In the genomic region with DNA sequence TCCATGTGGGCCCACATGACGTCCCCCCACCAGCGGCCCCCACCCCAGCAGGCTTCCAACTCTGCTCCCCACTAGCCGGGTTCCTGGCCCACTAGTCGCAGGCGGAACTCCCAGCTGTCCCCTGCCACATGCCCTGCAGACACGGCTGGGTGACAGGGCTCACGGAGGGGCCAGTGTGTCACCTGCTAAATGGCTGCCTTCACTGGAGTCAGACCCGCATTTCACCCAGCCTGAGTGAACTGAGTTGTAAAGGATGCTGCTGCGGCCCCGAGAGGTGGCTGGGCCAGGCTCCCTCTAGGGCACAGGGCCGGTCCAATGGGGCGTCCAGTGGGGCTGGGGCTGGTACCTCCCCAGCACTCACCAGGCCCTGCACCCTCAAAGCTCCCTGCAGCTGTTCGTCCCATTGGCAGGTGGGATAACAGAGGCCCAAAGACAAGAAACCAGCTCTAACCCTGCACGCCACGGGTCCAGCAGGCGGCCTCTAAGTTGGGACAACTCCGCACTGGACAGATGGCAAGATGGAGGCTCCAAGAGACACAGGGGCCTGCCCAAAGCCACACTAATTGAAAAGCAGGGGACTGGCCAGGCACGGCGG, we compare ENCODE assay signal across 25 cellular contexts. TPM values are rescaled to one million over a fixed set of nuclear protein-coding genes. Genes with fewer than 3 reads are reported as not detected.
A peak's percentile ranks its signal among the peaks of the same experiment; 100 is the strongest.
DNase-seq lines count a peak whose midpoint lies in the region; ATAC-seq, FAIRE-seq and TF ChIP-seq lines count a peak whose summit lies in the region.
"Had no signal": no experiment of that assay in that cellular context is flagged by ENCODE, and none has a peak within 500 bp of the region (broad histone marks: within the 10 kb centered on the region; RNA-seq: fewer than 3 reads in every experiment).

No MANE protein-coding gene starts in this region.

- CTCF ChIA-PET in activated naive CD4-positive, alpha-beta T cell treated with anti-CD3 and anti-CD28 coated beads, Interleukin-2, amount 10 ng/mL, durations not matched to agents 7 days and 5 days (lab: Charles Lee), result no interaction called here
- CTCF ChIA-PET in SK-N-SH (lab: Yijun Ruan, JAX), result interaction anchor here (1.4 kb wide), 2 partner anchors 11 to 161 kb away, joined by 4 to 5 read pairs; no protein-coding TSS in a partner anchor

- H3K27me3 Mint-ChIP-seq in activated naive CD4-positive, alpha-beta T cell treated with anti-CD3 and anti-CD28 coated beads, Interleukin-2, amount 10 ng/mL, durations not matched to agents 7 days and 5 days, result no peaks in the 10 kb centered on the region
- no peaks in the 10 kb centered on the region for H3K27me3 Mint-ChIP-seq in activated T-helper 2 cell treated with anti-CD3 and anti-CD28 coated beads, Interferon-gamma antibody, Interleukin-2, Interleukin-4, amounts not matched to agents 10 μg/mL and 5 μg/mL and 100 μg/mL, durations not matched to agents 14 hours and 24 hours and 36 hours (ENCODE audit: low read depth)
- H3K27me3 Mint-ChIP-seq in neural progenitor cell (ENCODE audit: insufficient read depth, low read depth), result peaks cover 3% of the 10 kb centered on the region

- H4K20me1 ChIP-seq in neural progenitor cell (ENCODE audit: low read depth) (peaks cover 75% of the 10 kb centered on the region), GM23248 (ENCODE audit: insufficient read depth) (no peaks in the 10 kb centered on the region), SK-N-SH (ENCODE audit: insufficient read depth) (peaks cover 59% of the 10 kb centered on the region; the same call in 1 of the 2 replicates)

- H3K9me2 ChIP-seq in GM23248 (ENCODE audit: insufficient read depth) (no peaks in the 10 kb centered on the region), SK-N-SH (no peaks in the 10 kb centered on the region)

- H3K27me3 ChIP-seq in neural progenitor cell, result no peaks in the 10 kb centered on the region
- H3K27me3 ChIP-seq in GM23248 (replicated peaks; ENCODE audit: insufficient read depth), result no peaks in the 10 kb centered on the region
- no peaks in the 10 kb centered on the region for H3K27me3 ChIP-seq in SK-N-SH (ENCODE audit: insufficient read depth)
- H3K27me3 ChIP-seq: BE2C, colonic mucosa, neutrophil, Peyer's patch, spleen, uterus had no signal

- no peak for TF ChIP-seq RAD21 in SK-N-SH (IDR thresholded peaks at IDR 0.05; ENCODE audit: low read length)

- DNase-seq in activated naive CD4-positive, alpha-beta T cell treated with anti-CD3 and anti-CD28 coated beads, Interleukin-2, amount 10 ng/mL, durations not matched to agents 7 days and 5 days, result no peak
- no peak for DNase-seq in activated naive CD4-positive, alpha-beta T cell treated with anti-CD3 and anti-CD28 coated beads, Interleukin-2, amount 50 U/mL, for 16 hours
- no peak for DNase-seq in GM12892 (ENCODE audit: insufficient read length)
- DNase-seq in activated T-helper 2 cell treated with anti-CD3 and anti-CD28 coated beads, Interferon-gamma antibody, Interleukin-2, Interleukin-4, amounts not matched to agents 10 μg/mL and 5 μg/mL and 100 μg/mL, durations not matched to agents 14 hours and 24 hours and 36 hours (ENCODE audit: low spot score), result no peak
- no peak for DNase-seq in neural progenitor cell (ENCODE audit: low spot score)
- no peak for DNase-seq in GM23248
- DNase-seq in SK-N-SH, result no peak
- DNase-seq: activated CD8-positive, alpha-beta memory T cell treated with anti-CD3 and anti-CD28 coated beads for 24 hours; BE2C; colonic mucosa; glutamatergic neuron; GOT3; KG1; left colon; MV-4-11; NCI-H1694; Peyer's patch; spleen; stimulated activated CD4-positive, alpha-beta T cell treated with anti-CD3 and anti-CD28 coated beads, Interleukin-4, amount 100 ng/mL, for 4 hours; uterus had no signal

- H3K9me3 ChIP-seq in neural progenitor cell (ENCODE audit: low read depth), result no peaks in the 10 kb centered on the region
- H3K9me3 ChIP-seq in GM23248 (ENCODE audit: low read depth), result no peaks in the 10 kb centered on the region
- no peaks in the 10 kb centered on the region for H3K9me3 ChIP-seq in SK-N-SH
- H3K9me3 ChIP-seq: BE2C, colonic mucosa, neutrophil, Peyer's patch, spleen, uterus had no signal

- intact Hi-C loops in activated T-helper 2 cell treated with anti-CD3 and anti-CD28 coated beads, Interferon-gamma antibody, Interleukin-2, Interleukin-4, amounts not matched to agents 10 μg/mL and 5 μg/mL and 100 μg/mL, durations not matched to agents 14 hours and 24 hours and 36 hours (cut with micrococcal nuclease), result no loop called here

- H3K79me2 ChIP-seq in neural progenitor cell (ENCODE audit: low read depth), result peaks cover 81% of the 10 kb centered on the region
- peaks cover 97% of the 10 kb centered on the region for H3K79me2 ChIP-seq in GM23248 (ENCODE audit: insufficient read depth)
- H3K79me2 ChIP-seq in SK-N-SH (ENCODE audit: insufficient read depth), result peaks cover 90% of the 10 kb centered on the region

- TF ChIP-seq CTCF in neural progenitor cell (IDR thresholded peaks at IDR 0.05) (no peak), SK-N-SH (IDR thresholded peaks at IDR 0.05) (no peak)

- TF ChIP-seq EP300 in SK-N-SH (IDR thresholded peaks at IDR 0.05; ENCODE audit: borderline replicate concordance in 1 of 2, low read depth in 1 of 2, low read length in 1 of 2), result no peak

- H3K27ac Mint-ChIP-seq in activated naive CD4-positive, alpha-beta T cell treated with anti-CD3 and anti-CD28 coated beads, Interleukin-2, amount 10 ng/mL, durations not matched to agents 7 days and 5 days, result no peak overlapping the region
- H3K27ac Mint-ChIP-seq in activated T-helper 2 cell treated with anti-CD3 and anti-CD28 coated beads, Interferon-gamma antibody, Interleukin-2, Interleukin-4, amounts not matched to agents 10 μg/mL and 5 μg/mL and 100 μg/mL, durations not matched to agents 14 hours and 24 hours and 36 hours, result no peak overlapping the region
- no peak overlapping the region for H3K27ac Mint-ChIP-seq in neural progenitor cell

- in situ Hi-C loops in GM23248 (cut with MboI), result no loop called here

- no peak overlapping the region for H3K9ac ChIP-seq in neural progenitor cell
- no peak overlapping the region for H3K9ac ChIP-seq in GM23248
- H3K9ac ChIP-seq in SK-N-SH, result no peak overlapping the region

- H3K4me1 ChIP-seq in neural progenitor cell, result peaks cover 11% of the 10 kb centered on the region
- no peaks in the 10 kb centered on the region for H3K4me1 ChIP-seq in GM23248 (ENCODE audit: insufficient read depth)
- peaks cover 8 to 10% of the 10 kb centered on the region in 2 experiments; a peak in 2 of 4 replicates for H3K4me1 ChIP-seq in SK-N-SH (ENCODE audit: control insufficient read depth in 1 of 2, insufficient read depth in 2 of 2, low read depth in 1 of 2, low read length in 1 of 2)
- H3K4me1 ChIP-seq: BE2C, colonic mucosa had no signal

- H3K36me3 ChIP-seq in neural progenitor cell, result no peaks in the 10 kb centered on the region
- H3K36me3 ChIP-seq in GM23248 (ENCODE audit: low read depth), result no peaks in the 10 kb centered on the region
- no peaks in the 10 kb centered on the region for H3K36me3 ChIP-seq in SK-N-SH (replicated peaks in 1 of 2; ENCODE audit: control insufficient read depth in 1 of 2, insufficient read depth in 2 of 2, low read length in 1 of 2)
- H3K36me3 ChIP-seq: colonic mucosa, Peyer's patch, uterus had no signal

- H2AFZ ChIP-seq in neural progenitor cell (replicated peaks) (no peak overlapping the region), GM23248 (no peak overlapping the region), SK-N-SH (ENCODE audit: low read depth) (no peak overlapping the region)

- TF ChIP-seq POLR2A in GM12892 (IDR thresholded peaks at IDR 0.05; ENCODE audit: low read depth, low read length), result no peak

- H3K4me1 Mint-ChIP-seq in activated naive CD4-positive, alpha-beta T cell treated with anti-CD3 and anti-CD28 coated beads, Interleukin-2, amount 10 ng/mL, durations not matched to agents 7 days and 5 days, result peaks cover 24% of the 10 kb centered on the region
- H3K4me1 Mint-ChIP-seq in activated T-helper 2 cell treated with anti-CD3 and anti-CD28 coated beads, Interferon-gamma antibody, Interleukin-2, Interleukin-4, amounts not matched to agents 10 μg/mL and 5 μg/mL and 100 μg/mL, durations not matched to agents 14 hours and 24 hours and 36 hours (ENCODE audit: low read depth), result peaks cover 17% of the 10 kb centered on the region
- peaks cover 14% of the 10 kb centered on the region for H3K4me1 Mint-ChIP-seq in neural progenitor cell

- H3K4me3 Mint-ChIP-seq in activated naive CD4-positive, alpha-beta T cell treated with anti-CD3 and anti-CD28 coated beads, Interleukin-2, amount 10 ng/mL, durations not matched to agents 7 days and 5 days, result peak overlapping the region; percentile 10
- H3K4me3 Mint-ChIP-seq in activated T-helper 2 cell treated with anti-CD3 and anti-CD28 coated beads, Interferon-gamma antibody, Interleukin-2, Interleukin-4, amounts not matched to agents 10 μg/mL and 5 μg/mL and 100 μg/mL, durations not matched to agents 14 hours and 24 hours and 36 hours (ENCODE audit: low read depth), result peak overlapping the region; percentile 30
- peak overlapping the region; percentile 63 for H3K4me3 Mint-ChIP-seq in neural progenitor cell

- peaks cover 14% of the 10 kb centered on the region for H3K36me3 Mint-ChIP-seq in activated naive CD4-positive, alpha-beta T cell treated with anti-CD3 and anti-CD28 coated beads, Interleukin-2, amount 10 ng/mL, durations not matched to agents 7 days and 5 days
- peaks cover 24% of the 10 kb centered on the region for H3K36me3 Mint-ChIP-seq in activated T-helper 2 cell treated with anti-CD3 and anti-CD28 coated beads, Interferon-gamma antibody, Interleukin-2, Interleukin-4, amounts not matched to agents 10 μg/mL and 5 μg/mL and 100 μg/mL, durations not matched to agents 14 hours and 24 hours and 36 hours (ENCODE audit: low read depth)
- peaks cover 7% of the 10 kb centered on the region for H3K36me3 Mint-ChIP-seq in neural progenitor cell

- 96 to 97% methylated on average over 17 to 19 of the region's 19 CpGs for WGBS in GM23248 (ENCODE audit: low coverage in 1 of 2, low lambda C conversion rate in 2 of 2, missing lambda C conversion rate in 2 of 2), 2 experiments
- 100% methylated on average over 4 of the region's 19 CpGs for WGBS in SK-N-SH (ENCODE audit: low lambda C conversion rate)

- no peak for ATAC-seq in HG02610 (IDR thresholded peaks at IDR 0.05; ENCODE audit: unreplicated experiment)
- ATAC-seq: activated CD4-positive, CD25-positive, alpha-beta regulatory T cell treated with anti-CD3 and anti-CD28 coated beads, Interleukin-2, amount 50 U/mL, for 24 hours; left colon had no signal

- H3K4me3 ChIP-seq in neural progenitor cell, result no peak overlapping the region
- H3K4me3 ChIP-seq in GM23248, result no peak overlapping the region
- no peak overlapping the region for H3K4me3 ChIP-seq in SK-N-SH (ENCODE audit: low read depth in 2 of 2, low read length in 1 of 2)
- H3K4me3 ChIP-seq: colonic mucosa, Peyer's patch, spleen, uterus had no signal

- no peaks in the 10 kb centered on the region for H3K9me3 Mint-ChIP-seq in activated naive CD4-positive, alpha-beta T cell treated with anti-CD3 and anti-CD28 coated beads, Interleukin-2, amount 10 ng/mL, durations not matched to agents 7 days and 5 days
- no peaks in the 10 kb centered on the region for H3K9me3 Mint-ChIP-seq in activated T-helper 2 cell treated with anti-CD3 and anti-CD28 coated beads, Interferon-gamma antibody, Interleukin-2, Interleukin-4, amounts not matched to agents 10 μg/mL and 5 μg/mL and 100 μg/mL, durations not matched to agents 14 hours and 24 hours and 36 hours
- no peaks in the 10 kb centered on the region for H3K9me3 Mint-ChIP-seq in neural progenitor cell

- H3F3A ChIP-seq in neural progenitor cell (ENCODE audit: low read depth) (peaks cover 8% of the 10 kb centered on the region), GM23248 (ENCODE audit: insufficient read depth) (no peaks in the 10 kb centered on the region), SK-N-SH (replicated peaks; ENCODE audit: insufficient read depth) (peaks cover 13% of the 10 kb centered on the region)

- FAIRE-seq in GM12892 (lab: Jason Lieb, UNC), result peak; percentile 38
- FAIRE-seq: A204.1, GM19239 had no signal

- H3K27ac ChIP-seq in neural progenitor cell (no peak overlapping the region), GM23248 (no peak overlapping the region), SK-N-SH (ENCODE audit: low read depth in 2 of 2, low read length in 1 of 2) (no peak overlapping the region)
- H3K27ac ChIP-seq: colonic mucosa, neutrophil, Peyer's patch, spleen, uterus had no signal

- H3K4me2 ChIP-seq in neural progenitor cell (no peak overlapping the region), GM23248 (ENCODE audit: unreplicated experiment) (no peak overlapping the region), SK-N-SH (no peak overlapping the region)

- POLR2A ChIA-PET in SK-N-SH (lab: Yijun Ruan, JAX), result no interaction called here

RNA-seq across cellular contexts. Expression of gene LMNB2, which starts 3.2 kb away (rescaled TPM):
- 30.5 TPM for polyA plus RNA-seq in GM12892 (2012; ENCODE audit: missing spikeins)
- 111 and 115 TPM in 2 replicates for total RNA-seq in activated T-helper 2 cell treated with anti-CD3 and anti-CD28 coated beads, Interferon-gamma antibody, Interleukin-2, Interleukin-4, amounts not matched to agents 10 μg/mL and 5 μg/mL and 100 μg/mL, durations not matched to agents 14 hours and 24 hours and 36 hours
- 78.0 and 246 TPM in 2 replicates for total RNA-seq in neural progenitor cell (ENCODE audit: low replicate concordance)
- total RNA-seq in GM23248 (2014; rRNA removed; shearing (Covaris generic)), result 93.7 and 119 TPM in 2 replicates
- 25.2 and 25.9 TPM in 2 replicates for polyA plus RNA-seq in GM23248 (2016; fragmentation: Nextera tagmentation; extraction: Ambion mirVana)
- 106 and 116 TPM in 2 replicates for polyA plus RNA-seq in SK-N-SH (2012; rRNA removed)
- polyA plus RNA-seq in SK-N-SH (2012; cell fraction: cytosol; rRNA removed), result 56.9 and 85.5 TPM in 2 replicates
- polyA plus RNA-seq in SK-N-SH (2012; cell fraction: nucleus; rRNA removed), result 122 and 126 TPM in 2 replicates

RNA-seq across cellular contexts. Expression of gene GADD45B, which starts 22.4 kb away (rescaled TPM):
- polyA plus RNA-seq in GM12892 (2012; ENCODE audit: missing spikeins), result 68.1 TPM
- total RNA-seq in activated T-helper 2 cell treated with anti-CD3 and anti-CD28 coated beads, Interferon-gamma antibody, Interleukin-2, Interleukin-4, amounts not matched to agents 10 μg/mL and 5 μg/mL and 100 μg/mL, durations not matched to agents 14 hours and 24 hours and 36 hours, result 90.7 and 95.2 TPM in 2 replicates
- total RNA-seq in neural progenitor cell (ENCODE audit: low replicate concordance), result 3.9 and 6.2 TPM in 2 replicates
- 89.7 TPM in 2 replicates for total RNA-seq in GM23248 (2014; rRNA removed; shearing (Covaris generic))
- 95.0 and 96.1 TPM in 2 replicates for polyA plus RNA-seq in GM23248 (2016; fragmentation: Nextera tagmentation; extraction: Ambion mirVana)
- polyA plus RNA-seq in SK-N-SH (2012; rRNA removed), result 54.0 and 67.6 TPM in 2 replicates
- polyA plus RNA-seq in SK-N-SH (2012; cell fraction: cytosol; rRNA removed), result 29.6 and 31.6 TPM in 2 replicates
- 134 and 135 TPM in 2 replicates for polyA plus RNA-seq in SK-N-SH (2012; cell fraction: nucleus; rRNA removed)

RNA-seq across cellular contexts. Expression of gene TIMM13, which starts 26.1 kb away (rescaled TPM):
- 16.9 TPM for polyA plus RNA-seq in GM12892 (2012; ENCODE audit: missing spikeins)
- total RNA-seq in activated T-helper 2 cell treated with anti-CD3 and anti-CD28 coated beads, Interferon-gamma antibody, Interleukin-2, Interleukin-4, amounts not matched to agents 10 μg/mL and 5 μg/mL and 100 μg/mL, durations not matched to agents 14 hours and 24 hours and 36 hours, result 139 and 145 TPM in 2 replicates
- 22.3 and 37.9 TPM in 2 replicates for total RNA-seq in neural progenitor cell (ENCODE audit: low replicate concordance)
- total RNA-seq in GM23248 (2014; rRNA removed; shearing (Covaris generic)), result 56.4 and 57.6 TPM in 2 replicates
- 143 and 161 TPM in 2 replicates for polyA plus RNA-seq in GM23248 (2016; fragmentation: Nextera tagmentation; extraction: Ambion mirVana)
- 76.0 and 76.9 TPM in 2 replicates for polyA plus RNA-seq in SK-N-SH (2012; rRNA removed)
- 37.4 and 60.8 TPM in 2 replicates for polyA plus RNA-seq in SK-N-SH (2012; cell fraction: cytosol; rRNA removed)
- polyA plus RNA-seq in SK-N-SH (2012; cell fraction: nucleus; rRNA removed), result 58.5 and 81.6 TPM in 2 replicates

Comparison
In these comparisons a context has a peak if more than half of its experiments do, and no peak if none do; other contexts are left out.
1. H3K4me3 Mint-ChIP-seq: peak in every context shown above with its lines; median percentile 63 in neural progenitor cell; 30 in activated T-helper 2 cell treated with anti-CD3 and anti-CD28 coated beads, Interferon-gamma antibody, Interleukin-2, Interleukin-4, amounts not matched to agents 10 μg/mL and 5 μg/mL and 100 μg/mL, durations not matched to agents 14 hours and 24 hours and 36 hours; 10 in activated naive CD4-positive, alpha-beta T cell treated with anti-CD3 and anti-CD28 coated beads, Interleukin-2, amount 10 ng/mL, durations not matched to agents 7 days and 5 days.
2. RNA of gene GADD45B, which starts 22.4 kb away (total RNA-seq): 90.7 to 95.2 TPM in activated T-helper 2 cell treated with anti-CD3 and anti-CD28 coated beads, Interferon-gamma antibody, Interleukin-2, Interleukin-4, amounts not matched to agents 10 μg/mL and 5 μg/mL and 100 μg/mL, durations not matched to agents 14 hours and 24 hours and 36 hours and 89.7 TPM in GM23248; 3.9 to 6.2 TPM in neural progenitor cell; every median in the first group is over 10 times any median in the second.